Comparison of ENCODE assay signal across 8 cellular contexts in the genomic region with DNA sequence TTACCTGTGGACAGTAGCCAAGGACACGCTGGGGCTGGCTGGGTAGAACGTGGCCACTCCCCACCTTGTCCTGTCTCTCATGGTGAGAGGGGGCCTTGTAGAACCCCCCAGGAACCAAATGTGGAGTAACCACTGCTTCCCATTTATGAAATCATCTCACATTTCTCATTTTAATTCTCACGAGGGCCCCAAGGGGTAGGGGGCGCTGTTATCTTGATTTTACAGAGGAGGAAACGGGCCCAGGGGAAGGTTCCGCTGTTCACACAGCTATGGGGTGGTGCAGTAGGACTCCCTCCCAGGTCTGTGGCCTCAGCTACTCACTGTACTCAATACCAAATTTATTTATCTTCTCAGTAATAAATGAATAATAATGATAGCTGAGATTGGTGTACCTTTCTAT. TPM values are rescaled to one million over a fixed set of nuclear protein-coding genes. Genes with fewer than 3 reads are reported as not detected.
DNase-seq lines count a peak whose midpoint lies in the region; ATAC-seq and TF ChIP-seq lines count a peak whose summit lies in the region.

No MANE protein-coding gene starts in this region.

- H3K36me3 Mint-ChIP-seq in nephron progenitor cell (ENCODE audit: low read depth) = no peaks in the 10 kb centered on the region

- 40 to 48% methylated on average over 6 of the region's 6 CpGs for WGBS in sigmoid colon, 2 donors

- no peak for TF ChIP-seq POLR2A in sigmoid colon (IDR thresholded peaks at IDR 0.05)

- no peak overlapping the region for H3K4me3 Mint-ChIP-seq in nephron progenitor cell

- H3K4me1 ChIP-seq in sigmoid colon = no peaks in the 10 kb centered on the region

- no peaks in the 10 kb centered on the region for H3K9me3 Mint-ChIP-seq in nephron progenitor cell

- peaks cover 40% of the 10 kb centered on the region for H3K27me3 Mint-ChIP-seq in nephron progenitor cell (ENCODE audit: low read depth, poor library complexity)

- no peak for TF ChIP-seq EP300 in sigmoid colon (IDR thresholded peaks at IDR 0.05)

- DNase-seq in CD1c-positive myeloid dendritic cell (ENCODE audit: extremely low spot score) = peak; percentile 81
- peak; percentile 27 for DNase-seq in KG1 (lab: John Stamatoyannopoulos, UW)
- peak; percentile 83 for DNase-seq in activated CD4-positive, alpha-beta T cell treated with anti-CD3 and anti-CD28 coated beads for 48 hours
- peak; percentile 25 to 54 for DNase-seq in dermis microvascular lymphatic vessel endothelial cell (ENCODE audit: low read depth in 2 of 2)
- DNase-seq in nephron progenitor cell = peak; percentile 44
- DNase-seq in NCI-H2171 (lab: John Stamatoyannopoulos, UW) = no peak
- DNase-seq in sigmoid colon = no peak

- peaks cover 0 to 12% (median 11%) of the 10 kb centered on the region in 3 donors for H3K27me3 ChIP-seq in sigmoid colon

- no peaks in the 10 kb centered on the region for H3K36me3 ChIP-seq in sigmoid colon

- TF ChIP-seq CTCF in nephron progenitor cell (IDR thresholded peaks at IDR 0.05) (peak; percentile 39), sigmoid colon (IDR thresholded peaks at IDR 0.05) (no peak)

- no peak for ATAC-seq in GM18873 (IDR thresholded peaks at IDR 0.05; ENCODE audit: low FRiP score, unreplicated experiment)

- no peak overlapping the region for H3K27ac ChIP-seq in sigmoid colon

- intact Hi-C loops in sigmoid colon (cut with DNase I) = no loop called here

- no peak overlapping the region for H3K27ac Mint-ChIP-seq in nephron progenitor cell

- H3K4me1 Mint-ChIP-seq in nephron progenitor cell = peaks cover 21% of the 10 kb centered on the region

- no peak overlapping the region for H3K4me3 ChIP-seq in sigmoid colon

- no peaks in the 10 kb centered on the region for H3K9me3 ChIP-seq in sigmoid colon

RNA-seq across cellular contexts. Expression of gene SMPDL3B, which starts 5.5 kb away (rescaled TPM):
- total RNA-seq in dermis microvascular lymphatic vessel endothelial cell = 0.26 and 0.89 TPM in 2 replicates
- under 1 TPM in 2 of 4 donors, not detected in 2; 0.28 to 0.71 TPM for total RNA-seq in sigmoid colon
- polyA plus RNA-seq in sigmoid colon = 10 to 100 TPM in 2 of 3 donors, 1 to 10 TPM in 1; 7.2 to 19.5 (median 13.6) TPM

RNA-seq across cellular contexts. Expression of gene XKR8, which starts 19.5 kb away (rescaled TPM):
- 5.0 and 7.0 TPM in 2 replicates for total RNA-seq in dermis microvascular lymphatic vessel endothelial cell
- 1 to 10 TPM; 5.2 to 6.9 (median 5.4) TPM for total RNA-seq in sigmoid colon
- polyA plus RNA-seq in sigmoid colon = 10 to 100 TPM in 1 of 3 donors, 1 to 10 TPM in 2; 4.2 to 13.8 (median 7.9) TPM

RNA-seq across cellular contexts. Expression of gene RPA2, which starts 25.9 kb away (rescaled TPM):
- total RNA-seq in dermis microvascular lymphatic vessel endothelial cell = 45.4 and 68.0 TPM in 2 replicates
- total RNA-seq in sigmoid colon = 10 to 100 TPM; 13.8 to 30.0 (median 23.2) TPM
- polyA plus RNA-seq in sigmoid colon = 10 to 100 TPM; 26.4 to 34.9 (median 26.6) TPM

Comparison
In these comparisons a context has a peak if more than half of its experiments do, and no peak if none do; other contexts are left out.
1. DNase-seq: peak in CD1c-positive myeloid dendritic cell (single experiment), KG1 (single experiment), activated CD4-positive, alpha-beta T cell treated with anti-CD3 and anti-CD28 coated beads for 48 hours (single experiment), dermis microvascular lymphatic vessel endothelial cell (2 of 2) and nephron progenitor cell (single experiment); none in NCI-H2171 (single experiment) and sigmoid colon (single experiment).